Comparison of ENCODE assay signal across 1 cellular context in genomic region chr11:66325140-66325754, GRCh38.
TF ChIP-seq lines count a peak whose summit lies in the region.

No MANE protein-coding gene starts in this region.

TF ChIP-seq in GM12878, 131 proteins besides CTCF, POLR2A, EP300 and RAD21:
- no peak for TF ChIP-seq TCF3 (IDR thresholded peaks at IDR 0.05; ENCODE audit: borderline replicate concordance, insufficient read depth, low read depth, low read length)
- peak; percentile 87 for TF ChIP-seq TCF12 (IDR thresholded peaks at IDR 0.05; ENCODE audit: low read depth, low read length)
- TF ChIP-seq BHLHE40 (IDR thresholded peaks at IDR 0.05; ENCODE audit: borderline replicate concordance in 1 of 2, low read depth in 2 of 2, low read length in 1 of 2), result peak in 1 of 2 experiments; percentile 54; a peak in 1 of 4 replicates
